17 cellular contexts compared by ENCODE assay signal in genomic region chr22:20639343-20639742, GRCh38.
DNase-seq lines count a peak whose midpoint lies in the region; ATAC-seq, FAIRE-seq and TF ChIP-seq lines count a peak whose summit lies in the region.
"Had no signal": no experiment of that assay in that cellular context is flagged by ENCODE, and none has a peak within 500 bp of the region (broad histone marks: within the 10 kb centered on the region; RNA-seq: fewer than 3 reads in every experiment).

No MANE protein-coding gene starts in this region.

- H3K27me3 ChIP-seq in H9 (ENCODE audit: insufficient read depth, low read length) (no peaks in the 10 kb centered on the region), K562 (ENCODE audit: control insufficient read depth in 2 of 2, insufficient read depth in 2 of 2, low read length in 2 of 2) (peaks cover 28 to 48% of the 10 kb centered on the region in 2 experiments)

- H3K4me2 ChIP-seq in H9 (ENCODE audit: insufficient read depth, insufficient read length, low read length), result no peak overlapping the region
- no peak overlapping the region for H3K4me2 ChIP-seq in K562 (ENCODE audit: insufficient read depth, low read length)

- in situ Hi-C loops in K562 (cut with MboI), result no loop called here

- H3K23me2 ChIP-seq in H9 (ENCODE audit: insufficient read length, low read depth, low read length, poor library complexity, severe bottlenecking), result no peaks in the 10 kb centered on the region

- H3K14ac ChIP-seq in H9 (ENCODE audit: insufficient read depth, low read length), result no peak overlapping the region

- H4K91ac ChIP-seq in H9 (ENCODE audit: insufficient read length, low read depth, low read length), result no peak overlapping the region

- WGBS in H9 (ENCODE audit: extremely low coverage, insufficient read length, low lambda C conversion rate), result no CpG with 5 or more reads among the region's 4 CpGs
- WGBS in K562 (ENCODE audit: insufficient coverage, low coverage, missing lambda C conversion rate), result 6% methylated on average over 4 of the region's 4 CpGs

- no peak overlapping the region for H2BK12ac ChIP-seq in H9 (ENCODE audit: insufficient read length, low read depth, low read length)

- no peaks in the 10 kb centered on the region for H4K20me1 ChIP-seq in H9 (ENCODE audit: control insufficient read depth, insufficient read depth, insufficient read length)
- peaks cover 22% of the 10 kb centered on the region; the same call in 1 of the 2 replicates for H4K20me1 ChIP-seq in K562 (replicated peaks; ENCODE audit: control insufficient read depth, insufficient read depth, low read length)

- intact Hi-C loops in K562 (cut with micrococcal nuclease), result no loop called here

- CTCF ChIA-PET in activated naive CD4-positive, alpha-beta T cell treated with anti-CD3 and anti-CD28 coated beads, Interleukin-2, amount 10 ng/mL, durations not matched to agents 7 days and 5 days (lab: Charles Lee), result no interaction called here
- CTCF ChIA-PET in K562 (lab: Yijun Ruan, JAX; ENCODE audit: low intra/inter-chr PET ratio), result no interaction called here

- peaks cover 52% of the 10 kb centered on the region for H3K27me3 Mint-ChIP-seq in activated naive CD4-positive, alpha-beta T cell treated with anti-CD3 and anti-CD28 coated beads, Interleukin-2, amount 10 ng/mL, durations not matched to agents 7 days and 5 days
- peaks cover 6% of the 10 kb centered on the region; the same call in 1 of the 2 replicates for H3K27me3 Mint-ChIP-seq in H9 (ENCODE audit: low read depth)

- no TSS peak for BruUV-seq in K562 (replicated peaks; lab: Mats Ljungman, UMichigan)

- H2BK20ac ChIP-seq in H9 (ENCODE audit: low read depth, low read length, poor library complexity, severe bottlenecking), result no peak overlapping the region

- POLR2A ChIA-PET in K562 (lab: Yijun Ruan, JAX), result interaction anchor here (1.0 to 15.5 kb wide), 4 partner anchors 9 to 34 kb away, joined by 4 to 234 read pairs (median 8); no protein-coding TSS in a partner anchor

- no peak for TF ChIP-seq POLR2A in K562 (conservative IDR thresholded peaks at IDR 0.05)

- no peak overlapping the region for H4K8ac ChIP-seq in H9 (replicated peaks; ENCODE audit: insufficient read length, low read depth, low read length)

- no peak for TF ChIP-seq EP300 in K562 (IDR thresholded peaks at IDR 0.05; ENCODE audit: low read length)

- no peak overlapping the region for H3K9ac ChIP-seq in H9 (ENCODE audit: extremely low read depth, insufficient read length, low read length)
- H3K9ac ChIP-seq in K562 (ENCODE audit: insufficient read depth in 1 of 2, low read depth in 2 of 2, low read length in 2 of 2), result no peak overlapping the region

- no peak for FAIRE-seq in K562 (lab: Jason Lieb, UNC)
- FAIRE-seq: GM12892, H54 had no signal

- no peaks in the 10 kb centered on the region for H3K36me3 Mint-ChIP-seq in activated naive CD4-positive, alpha-beta T cell treated with anti-CD3 and anti-CD28 coated beads, Interleukin-2, amount 10 ng/mL, durations not matched to agents 7 days and 5 days
- no peaks in the 10 kb centered on the region; a peak in 1 of 7 replicates for H3K36me3 Mint-ChIP-seq in H9 (ENCODE audit: insufficient read depth in 1 of 3, low read depth in 3 of 3)
- H3K36me3 Mint-ChIP-seq: CD4-positive, alpha-beta memory T cell had no signal

- no peak overlapping the region for H3K23ac ChIP-seq in H9 (ENCODE audit: insufficient read length, low read depth, low read length)

- no peak for TF ChIP-seq RAD21 in K562 (CRISPR knock-in tag; conservative IDR thresholded peaks at IDR 0.05 in 1 of 2, IDR thresholded peaks at IDR 0.05 in 1 of 2)

- no peak overlapping the region for H2BK120ac ChIP-seq in H9 (ENCODE audit: low read depth, low read length, poor library complexity, severe bottlenecking)

- H2AFZ ChIP-seq in H9 (ENCODE audit: low read length) (no peak overlapping the region), K562 (ENCODE audit: low read depth, low read length) (no peak overlapping the region)

- H3K18ac ChIP-seq in H9 (ENCODE audit: insufficient read length, low read depth, low read length), result no peak overlapping the region

- ATAC-seq in K562, result no peak
- ATAC-seq in HG02610 (IDR thresholded peaks at IDR 0.05; ENCODE audit: unreplicated experiment), result no peak

- no peak overlapping the region for H2BK5ac ChIP-seq in H9 (ENCODE audit: insufficient read length, low read length)

- H3K4me3 Mint-ChIP-seq in activated naive CD4-positive, alpha-beta T cell treated with anti-CD3 and anti-CD28 coated beads, Interleukin-2, amount 10 ng/mL, durations not matched to agents 7 days and 5 days, result no peak overlapping the region
- no peak overlapping the region for H3K4me3 Mint-ChIP-seq in H9
- H3K4me3 Mint-ChIP-seq: CD4-positive, alpha-beta memory T cell had no signal

- no peak overlapping the region for H3K56ac ChIP-seq in H9 (ENCODE audit: insufficient read length, low read depth, low read length)

- H2AK5ac ChIP-seq in H9 (ENCODE audit: insufficient read length, low read length), result no peak overlapping the region

- H3K27ac ChIP-seq in H9 (ENCODE audit: insufficient read length, low read depth, low read length), result no peak overlapping the region
- no peak overlapping the region for H3K27ac ChIP-seq in K562 (ENCODE audit: extremely low read depth, low read depth, low read length)

- H3K4me1 Mint-ChIP-seq in activated naive CD4-positive, alpha-beta T cell treated with anti-CD3 and anti-CD28 coated beads, Interleukin-2, amount 10 ng/mL, durations not matched to agents 7 days and 5 days, result no peaks in the 10 kb centered on the region
- peaks cover 9 to 14% of the 10 kb centered on the region in 2 experiments for H3K4me1 Mint-ChIP-seq in H9
- H3K4me1 Mint-ChIP-seq: CD4-positive, alpha-beta memory T cell had no signal

- H3K4me1 ChIP-seq in H9 (ENCODE audit: insufficient read depth, low read length) (no peaks in the 10 kb centered on the region), K562 (replicated peaks in 1 of 2; ENCODE audit: control insufficient read depth in 2 of 2, insufficient read depth in 2 of 2, low read length in 2 of 2) (peaks cover 0 to 7% of the 10 kb centered on the region in 2 experiments; a peak in 2 of 5 replicates)

- no peak overlapping the region for H3T11ph ChIP-seq in H9 (ENCODE audit: low read length)

- H3K4ac ChIP-seq in H9 (ENCODE audit: low read depth, low read length), result no peak overlapping the region

- TF ChIP-seq CTCF in H9 (conservative IDR thresholded peaks at IDR 0.05), result no peak
- TF ChIP-seq CTCF in K562 (IDR thresholded peaks at IDR 0.05 in 2 of 3, conservative IDR thresholded peaks at IDR 0.05 in 1 of 3; ENCODE audit: insufficient read depth in 2 of 3, low read depth in 1 of 3, low read length in 3 of 3), result no peak

- H3K9me3 Mint-ChIP-seq in activated naive CD4-positive, alpha-beta T cell treated with anti-CD3 and anti-CD28 coated beads, Interleukin-2, amount 10 ng/mL, durations not matched to agents 7 days and 5 days, result peaks cover 3% of the 10 kb centered on the region
- H3K9me3 Mint-ChIP-seq in H9, result peaks cover 0 to 5% of the 10 kb centered on the region in 2 experiments; a peak in 3 of 5 replicates

- H3K27ac Mint-ChIP-seq in activated naive CD4-positive, alpha-beta T cell treated with anti-CD3 and anti-CD28 coated beads, Interleukin-2, amount 10 ng/mL, durations not matched to agents 7 days and 5 days, result no peak overlapping the region
- H3K27ac Mint-ChIP-seq in H9, result no peak overlapping the region
- H3K27ac Mint-ChIP-seq: CD4-positive, alpha-beta memory T cell had no signal

- H2BK15ac ChIP-seq in H9 (ENCODE audit: low read depth, low read length), result no peak overlapping the region

- DNase-seq in activated naive CD4-positive, alpha-beta T cell treated with anti-CD3 and anti-CD28 coated beads, Interleukin-2, amount 10 ng/mL, durations not matched to agents 7 days and 5 days, result peak; percentile 14
- DNase-seq in activated naive CD4-positive, alpha-beta T cell (lab: John Stamatoyannopoulos, UW), result no peak
- DNase-seq in H9 (peak; percentile 3), K562 (ENCODE audit: extremely low read depth in 1 of 4, low spot score in 3 of 4) (no peak), ureter (ENCODE audit: low spot score) (no peak)
- DNase-seq: C1 segment of cervical spinal cord; Calu3; CD4-positive, alpha-beta memory T cell; COR-L47; DMS53; DMS79 treated with DMSO at 0.1 percent for 48 hours; GF-D8; GOT3; HCEC 1CT had no signal

- peaks cover 3% of the 10 kb centered on the region for H3K9me1 ChIP-seq in K562 (ENCODE audit: control insufficient read depth, insufficient read depth, low read length)

- no peaks in the 10 kb centered on the region for H3K79me1 ChIP-seq in H9 (ENCODE audit: insufficient read depth, low read depth, low read length, poor library complexity, severe bottlenecking)

- H3K9me3 ChIP-seq in H9 (ENCODE audit: control insufficient read depth, low read depth, low read length) (no peaks in the 10 kb centered on the region), K562 (replicated peaks; ENCODE audit: control insufficient read depth, insufficient read depth, low read depth, low read length) (0 out of 2 replicates have a peak, but pooled peaks cover 4% of the 10 kb centered on the region)

- no peak overlapping the region for H3K4me3 ChIP-seq in K562

- H4K5ac ChIP-seq in H9 (ENCODE audit: insufficient read length, low read depth, low read length), result no peak overlapping the region

- no peaks in the 10 kb centered on the region for H3K36me3 ChIP-seq in K562 (ENCODE audit: control insufficient read depth, insufficient read depth, low read length)

- no peaks in the 10 kb centered on the region for H3K79me2 ChIP-seq in H9 (ENCODE audit: insufficient read depth, low read length)
- no peaks in the 10 kb centered on the region for H3K79me2 ChIP-seq in K562 (ENCODE audit: control insufficient read depth, insufficient read depth, low read length)

TF ChIP-seq in K562, 482 proteins besides CTCF, POLR2A, EP300 and RAD21 (continues in another document):
- TF ChIP-seq PHB (CRISPR knock-in tag; IDR thresholded peaks at IDR 0.05) (no peak), THRA (IDR thresholded peaks at IDR 0.05) (no peak)

Comparison
In these comparisons a context has a peak if more than half of its experiments do, and no peak if none do; other contexts are left out.
1. DNase-seq: peak in activated naive CD4-positive, alpha-beta T cell treated with anti-CD3 and anti-CD28 coated beads, Interleukin-2, amount 10 ng/mL, durations not matched to agents 7 days and 5 days (single experiment) and H9 (single experiment); none in activated naive CD4-positive, alpha-beta T cell (0 of 4), K562 (0 of 4) and ureter (single experiment).